ENCODE assay signal across 1 cellular context in the genomic region with DNA sequence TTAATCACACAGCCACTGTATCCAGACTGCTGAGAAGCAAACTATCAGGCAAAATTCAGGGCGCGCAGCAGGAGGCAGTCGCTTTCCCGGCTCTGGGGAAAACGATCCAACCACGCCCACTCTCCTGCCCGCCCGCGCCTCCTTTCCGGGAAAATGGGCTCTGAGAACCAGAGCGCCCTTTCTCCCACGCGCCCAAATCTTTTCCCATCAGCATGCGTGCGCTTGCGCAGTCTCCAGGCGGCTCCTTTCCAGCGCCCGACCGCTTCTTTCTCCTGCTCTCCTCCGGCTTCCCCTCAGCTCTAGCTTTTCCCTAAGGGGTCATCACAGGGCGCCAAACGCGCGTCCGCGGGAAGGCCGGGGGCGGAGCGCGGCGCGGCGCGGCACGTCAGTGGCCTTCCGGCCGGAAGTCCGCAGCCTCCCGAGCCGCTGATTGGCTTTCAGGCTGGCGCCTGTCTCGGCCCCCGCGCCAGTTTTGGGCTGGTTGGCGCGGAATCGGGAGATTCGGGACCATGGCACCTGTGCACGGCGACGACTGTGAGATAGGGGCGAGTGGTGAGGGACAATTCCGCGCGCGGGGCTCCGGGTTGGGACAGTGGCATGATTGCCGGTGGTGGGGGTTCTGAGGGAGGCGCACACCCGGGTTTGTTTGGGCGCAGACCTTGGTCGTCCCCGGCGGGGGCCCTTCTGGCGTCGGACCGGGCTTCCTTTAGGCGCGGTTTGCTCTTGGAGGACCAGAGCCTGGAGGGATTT.
TF ChIP-seq lines count a peak whose summit lies in the region.

A gene with protein sequence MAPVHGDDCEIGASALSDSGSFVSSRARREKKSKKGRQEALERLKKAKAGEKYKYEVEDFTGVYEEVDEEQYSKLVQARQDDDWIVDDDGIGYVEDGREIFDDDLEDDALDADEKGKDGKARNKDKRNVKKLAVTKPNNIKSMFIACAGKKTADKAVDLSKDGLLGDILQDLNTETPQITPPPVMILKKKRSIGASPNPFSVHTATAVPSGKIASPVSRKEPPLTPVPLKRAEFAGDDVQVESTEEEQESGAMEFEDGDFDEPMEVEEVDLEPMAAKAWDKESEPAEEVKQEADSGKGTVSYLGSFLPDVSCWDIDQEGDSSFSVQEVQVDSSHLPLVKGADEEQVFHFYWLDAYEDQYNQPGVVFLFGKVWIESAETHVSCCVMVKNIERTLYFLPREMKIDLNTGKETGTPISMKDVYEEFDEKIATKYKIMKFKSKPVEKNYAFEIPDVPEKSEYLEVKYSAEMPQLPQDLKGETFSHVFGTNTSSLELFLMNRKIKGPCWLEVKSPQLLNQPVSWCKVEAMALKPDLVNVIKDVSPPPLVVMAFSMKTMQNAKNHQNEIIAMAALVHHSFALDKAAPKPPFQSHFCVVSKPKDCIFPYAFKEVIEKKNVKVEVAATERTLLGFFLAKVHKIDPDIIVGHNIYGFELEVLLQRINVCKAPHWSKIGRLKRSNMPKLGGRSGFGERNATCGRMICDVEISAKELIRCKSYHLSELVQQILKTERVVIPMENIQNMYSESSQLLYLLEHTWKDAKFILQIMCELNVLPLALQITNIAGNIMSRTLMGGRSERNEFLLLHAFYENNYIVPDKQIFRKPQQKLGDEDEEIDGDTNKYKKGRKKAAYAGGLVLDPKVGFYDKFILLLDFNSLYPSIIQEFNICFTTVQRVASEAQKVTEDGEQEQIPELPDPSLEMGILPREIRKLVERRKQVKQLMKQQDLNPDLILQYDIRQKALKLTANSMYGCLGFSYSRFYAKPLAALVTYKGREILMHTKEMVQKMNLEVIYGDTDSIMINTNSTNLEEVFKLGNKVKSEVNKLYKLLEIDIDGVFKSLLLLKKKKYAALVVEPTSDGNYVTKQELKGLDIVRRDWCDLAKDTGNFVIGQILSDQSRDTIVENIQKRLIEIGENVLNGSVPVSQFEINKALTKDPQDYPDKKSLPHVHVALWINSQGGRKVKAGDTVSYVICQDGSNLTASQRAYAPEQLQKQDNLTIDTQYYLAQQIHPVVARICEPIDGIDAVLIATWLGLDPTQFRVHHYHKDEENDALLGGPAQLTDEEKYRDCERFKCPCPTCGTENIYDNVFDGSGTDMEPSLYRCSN (N-terminal part only) (plus strand): TSS at position 466 of the 750 bp plus-strand sequence. CDS start 44 bp downstream, at position 510.

TF ChIP-seq in HEK293, 187 proteins besides CTCF, POLR2A, EP300 and RAD21 (continued from another document and continues in another):
- TF ChIP-seq, protein P1, sequence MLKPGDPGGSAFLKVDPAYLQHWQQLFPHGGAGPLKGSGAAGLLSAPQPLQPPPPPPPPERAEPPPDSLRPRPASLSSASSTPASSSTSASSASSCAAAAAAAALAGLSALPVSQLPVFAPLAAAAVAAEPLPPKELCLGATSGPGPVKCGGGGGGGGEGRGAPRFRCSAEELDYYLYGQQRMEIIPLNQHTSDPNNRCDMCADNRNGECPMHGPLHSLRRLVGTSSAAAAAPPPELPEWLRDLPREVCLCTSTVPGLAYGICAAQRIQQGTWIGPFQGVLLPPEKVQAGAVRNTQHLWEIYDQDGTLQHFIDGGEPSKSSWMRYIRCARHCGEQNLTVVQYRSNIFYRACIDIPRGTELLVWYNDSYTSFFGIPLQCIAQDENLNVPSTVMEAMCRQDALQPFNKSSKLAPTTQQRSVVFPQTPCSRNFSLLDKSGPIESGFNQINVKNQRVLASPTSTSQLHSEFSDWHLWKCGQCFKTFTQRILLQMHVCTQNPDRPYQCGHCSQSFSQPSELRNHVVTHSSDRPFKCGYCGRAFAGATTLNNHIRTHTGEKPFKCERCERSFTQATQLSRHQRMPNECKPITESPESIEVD (tag by site-specific recombination; IDR thresholded peaks at IDR 0.05), result 0 out of 2 replicates have a peak, but pooled peaks have one; percentile 1
- TF ChIP-seq REPIN1 (tag by site-specific recombination; IDR thresholded peaks at IDR 0.05; ENCODE audit: low read depth) (peak; percentile 35; the same call in 1 of the 2 replicates), ZNF660 (tag by site-specific recombination; IDR thresholded peaks at IDR 0.05) (no peak), ZIC2 (tag by site-specific recombination; IDR thresholded peaks at IDR 0.05) (peak; percentile 62), ZBTB20 (tag by site-specific recombination; IDR thresholded peaks at IDR 0.05) (peak; percentile 75), KLF1 (tag by site-specific recombination; IDR thresholded peaks at IDR 0.05) (peak; percentile 89), ZNF266 (tag by site-specific recombination; IDR thresholded peaks at IDR 0.05; ENCODE audit: low read depth) (no peak), ZNF792 (tag by site-specific recombination; IDR thresholded peaks at IDR 0.05) (no peak), ZEB2 (tag by site-specific recombination; IDR thresholded peaks at IDR 0.05) (peak; percentile 67; the same call in 1 of the 2 replicates), ZNF239 (tag by site-specific recombination; IDR thresholded peaks at IDR 0.05) (no peak), ZNF112 (tag by site-specific recombination; IDR thresholded peaks at IDR 0.05) (no peak), ZNF132 (tag by site-specific recombination; IDR thresholded peaks at IDR 0.05; ENCODE audit: borderline replicate concordance) (no peak), KLF8 (tag by site-specific recombination; IDR thresholded peaks at IDR 0.05) (peak; percentile 89), ZNF174 (tag by site-specific recombination; IDR thresholded peaks at IDR 0.05) (no peak), ZNF530 (tag by site-specific recombination; IDR thresholded peaks at IDR 0.05; ENCODE audit: low read depth) (no peak), ZNF16 (tag by site-specific recombination; IDR thresholded peaks at IDR 0.05; ENCODE audit: low read depth) (no peak), MEIS1 (CRISPR knock-in tag; IDR thresholded peaks at IDR 0.05; ENCODE audit: borderline replicate concordance) (0 out of 2 replicates have a peak, but pooled peaks have one; percentile 41), ZNF175 (tag by site-specific recombination; IDR thresholded peaks at IDR 0.05) (no peak), BCL11A (tag by site-specific recombination; IDR thresholded peaks at IDR 0.05; ENCODE audit: low read depth) (peak; percentile 50; the same call in 1 of the 2 replicates), ZSCAN30 (tag by site-specific recombination; IDR thresholded peaks at IDR 0.05) (0 out of 2 replicates have a peak, but pooled peaks have one; percentile 11), ZNF24 (tag by site-specific recombination; IDR thresholded peaks at IDR 0.05) (peak; percentile 52), TRIM28 (IDR thresholded peaks at IDR 0.05; ENCODE audit: borderline replicate concordance, low read length) (peak; percentile 27; the same call in 1 of the 2 replicates), ZNF391 (tag by site-specific recombination; IDR thresholded peaks at IDR 0.05; ENCODE audit: borderline replicate concordance, low read depth) (peak; percentile 10; the same call in 1 of the 2 replicates)
- TF ChIP-seq, protein P2, sequence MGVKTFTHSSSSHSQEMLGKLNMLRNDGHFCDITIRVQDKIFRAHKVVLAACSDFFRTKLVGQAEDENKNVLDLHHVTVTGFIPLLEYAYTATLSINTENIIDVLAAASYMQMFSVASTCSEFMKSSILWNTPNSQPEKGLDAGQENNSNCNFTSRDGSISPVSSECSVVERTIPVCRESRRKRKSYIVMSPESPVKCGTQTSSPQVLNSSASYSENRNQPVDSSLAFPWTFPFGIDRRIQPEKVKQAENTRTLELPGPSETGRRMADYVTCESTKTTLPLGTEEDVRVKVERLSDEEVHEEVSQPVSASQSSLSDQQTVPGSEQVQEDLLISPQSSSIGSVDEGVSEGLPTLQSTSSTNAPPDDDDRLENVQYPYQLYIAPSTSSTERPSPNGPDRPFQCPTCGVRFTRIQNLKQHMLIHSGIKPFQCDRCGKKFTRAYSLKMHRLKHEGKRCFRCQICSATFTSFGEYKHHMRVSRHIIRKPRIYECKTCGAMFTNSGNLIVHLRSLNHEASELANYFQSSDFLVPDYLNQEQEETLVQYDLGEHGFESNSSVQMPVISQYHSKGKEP (tag by site-specific recombination; IDR thresholded peaks at IDR 0.05), result no peak
- TF ChIP-seq, protein P3, sequence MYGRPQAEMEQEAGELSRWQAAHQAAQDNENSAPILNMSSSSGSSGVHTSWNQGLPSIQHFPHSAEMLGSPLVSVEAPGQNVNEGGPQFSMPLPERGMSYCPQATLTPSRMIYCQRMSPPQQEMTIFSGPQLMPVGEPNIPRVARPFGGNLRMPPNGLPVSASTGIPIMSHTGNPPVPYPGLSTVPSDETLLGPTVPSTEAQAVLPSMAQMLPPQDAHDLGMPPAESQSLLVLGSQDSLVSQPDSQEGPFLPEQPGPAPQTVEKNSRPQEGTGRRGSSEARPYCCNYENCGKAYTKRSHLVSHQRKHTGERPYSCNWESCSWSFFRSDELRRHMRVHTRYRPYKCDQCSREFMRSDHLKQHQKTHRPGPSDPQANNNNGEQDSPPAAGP (tag by site-specific recombination; IDR thresholded peaks at IDR 0.05), result no peak; the same call in none of the 2 replicates
- TF ChIP-seq, protein P4, sequence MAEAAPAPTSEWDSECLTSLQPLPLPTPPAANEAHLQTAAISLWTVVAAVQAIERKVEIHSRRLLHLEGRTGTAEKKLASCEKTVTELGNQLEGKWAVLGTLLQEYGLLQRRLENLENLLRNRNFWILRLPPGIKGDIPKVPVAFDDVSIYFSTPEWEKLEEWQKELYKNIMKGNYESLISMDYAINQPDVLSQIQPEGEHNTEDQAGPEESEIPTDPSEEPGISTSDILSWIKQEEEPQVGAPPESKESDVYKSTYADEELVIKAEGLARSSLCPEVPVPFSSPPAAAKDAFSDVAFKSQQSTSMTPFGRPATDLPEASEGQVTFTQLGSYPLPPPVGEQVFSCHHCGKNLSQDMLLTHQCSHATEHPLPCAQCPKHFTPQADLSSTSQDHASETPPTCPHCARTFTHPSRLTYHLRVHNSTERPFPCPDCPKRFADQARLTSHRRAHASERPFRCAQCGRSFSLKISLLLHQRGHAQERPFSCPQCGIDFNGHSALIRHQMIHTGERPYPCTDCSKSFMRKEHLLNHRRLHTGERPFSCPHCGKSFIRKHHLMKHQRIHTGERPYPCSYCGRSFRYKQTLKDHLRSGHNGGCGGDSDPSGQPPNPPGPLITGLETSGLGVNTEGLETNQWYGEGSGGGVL (tag by site-specific recombination; IDR thresholded peaks at IDR 0.05), result no peak
- TF ChIP-seq, protein P5, sequence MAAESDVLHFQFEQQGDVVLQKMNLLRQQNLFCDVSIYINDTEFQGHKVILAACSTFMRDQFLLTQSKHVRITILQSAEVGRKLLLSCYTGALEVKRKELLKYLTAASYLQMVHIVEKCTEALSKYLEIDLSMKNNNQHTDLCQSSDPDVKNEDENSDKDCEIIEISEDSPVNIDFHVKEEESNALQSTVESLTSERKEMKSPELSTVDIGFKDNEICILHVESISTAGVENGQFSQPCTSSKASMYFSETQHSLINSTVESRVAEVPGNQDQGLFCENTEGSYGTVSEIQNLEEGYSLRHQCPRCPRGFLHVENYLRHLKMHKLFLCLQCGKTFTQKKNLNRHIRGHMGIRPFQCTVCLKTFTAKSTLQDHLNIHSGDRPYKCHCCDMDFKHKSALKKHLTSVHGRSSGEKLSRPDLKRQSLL (tag by site-specific recombination; IDR thresholded peaks at IDR 0.05), result peak; percentile 88
- TF ChIP-seq, protein P6, sequence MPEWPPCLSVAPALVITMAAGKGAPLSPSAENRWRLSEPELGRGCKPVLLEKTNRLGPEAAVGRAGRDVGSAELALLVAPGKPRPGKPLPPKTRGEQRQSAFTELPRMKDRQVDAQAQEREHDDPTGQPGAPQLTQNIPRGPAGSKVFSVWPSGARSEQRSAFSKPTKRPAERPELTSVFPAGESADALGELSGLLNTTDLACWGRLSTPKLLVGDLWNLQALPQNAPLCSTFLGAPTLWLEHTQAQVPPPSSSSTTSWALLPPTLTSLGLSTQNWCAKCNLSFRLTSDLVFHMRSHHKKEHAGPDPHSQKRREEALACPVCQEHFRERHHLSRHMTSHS (tag by site-specific recombination; IDR thresholded peaks at IDR 0.05), result no peak
- TF ChIP-seq, protein P7, sequence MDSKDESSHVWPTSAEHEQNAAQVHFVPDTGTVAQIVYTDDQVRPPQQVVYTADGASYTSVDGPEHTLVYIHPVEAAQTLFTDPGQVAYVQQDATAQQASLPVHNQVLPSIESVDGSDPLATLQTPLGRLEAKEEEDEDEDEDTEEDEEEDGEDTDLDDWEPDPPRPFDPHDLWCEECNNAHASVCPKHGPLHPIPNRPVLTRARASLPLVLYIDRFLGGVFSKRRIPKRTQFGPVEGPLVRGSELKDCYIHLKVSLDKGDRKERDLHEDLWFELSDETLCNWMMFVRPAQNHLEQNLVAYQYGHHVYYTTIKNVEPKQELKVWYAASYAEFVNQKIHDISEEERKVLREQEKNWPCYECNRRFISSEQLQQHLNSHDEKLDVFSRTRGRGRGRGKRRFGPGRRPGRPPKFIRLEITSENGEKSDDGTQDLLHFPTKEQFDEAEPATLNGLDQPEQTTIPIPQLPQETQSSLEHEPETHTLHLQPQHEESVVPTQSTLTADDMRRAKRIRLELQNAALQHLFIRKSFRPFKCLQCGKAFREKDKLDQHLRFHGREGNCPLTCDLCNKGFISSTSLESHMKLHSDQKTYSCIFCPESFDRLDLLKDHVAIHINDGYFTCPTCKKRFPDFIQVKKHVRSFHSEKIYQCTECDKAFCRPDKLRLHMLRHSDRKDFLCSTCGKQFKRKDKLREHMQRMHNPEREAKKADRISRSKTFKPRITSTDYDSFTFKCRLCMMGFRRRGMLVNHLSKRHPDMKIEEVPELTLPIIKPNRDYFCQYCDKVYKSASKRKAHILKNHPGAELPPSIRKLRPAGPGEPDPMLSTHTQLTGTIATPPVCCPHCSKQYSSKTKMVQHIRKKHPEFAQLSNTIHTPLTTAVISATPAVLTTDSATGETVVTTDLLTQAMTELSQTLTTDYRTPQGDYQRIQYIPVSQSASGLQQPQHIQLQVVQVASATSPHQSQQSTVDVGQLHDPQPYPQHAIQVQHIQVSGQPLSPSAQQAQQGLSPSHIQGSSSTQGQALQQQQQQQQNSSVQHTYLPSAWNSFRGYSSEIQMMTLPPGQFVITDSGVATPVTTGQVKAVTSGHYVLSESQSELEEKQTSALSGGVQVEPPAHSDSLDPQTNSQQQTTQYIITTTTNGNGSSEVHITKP (tag by site-specific recombination; IDR thresholded peaks at IDR 0.05), result peak; percentile 64
- TF ChIP-seq, protein P8, sequence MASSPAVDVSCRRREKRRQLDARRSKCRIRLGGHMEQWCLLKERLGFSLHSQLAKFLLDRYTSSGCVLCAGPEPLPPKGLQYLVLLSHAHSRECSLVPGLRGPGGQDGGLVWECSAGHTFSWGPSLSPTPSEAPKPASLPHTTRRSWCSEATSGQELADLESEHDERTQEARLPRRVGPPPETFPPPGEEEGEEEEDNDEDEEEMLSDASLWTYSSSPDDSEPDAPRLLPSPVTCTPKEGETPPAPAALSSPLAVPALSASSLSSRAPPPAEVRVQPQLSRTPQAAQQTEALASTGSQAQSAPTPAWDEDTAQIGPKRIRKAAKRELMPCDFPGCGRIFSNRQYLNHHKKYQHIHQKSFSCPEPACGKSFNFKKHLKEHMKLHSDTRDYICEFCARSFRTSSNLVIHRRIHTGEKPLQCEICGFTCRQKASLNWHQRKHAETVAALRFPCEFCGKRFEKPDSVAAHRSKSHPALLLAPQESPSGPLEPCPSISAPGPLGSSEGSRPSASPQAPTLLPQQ (tag by site-specific recombination; IDR thresholded peaks at IDR 0.05), result peak; percentile 79
